In genomic region chr2:241410739-241411176, GRCh38 we compare ENCODE assay signal across 12 cellular contexts. TPM values are rescaled to one million over a fixed set of nuclear protein-coding genes. Genes with fewer than 3 reads are reported as not detected.
A peak's percentile ranks its signal among the peaks of the same experiment; 100 is the strongest.
DNase-seq lines count a peak whose midpoint lies in the region; ATAC-seq and TF ChIP-seq lines count a peak whose summit lies in the region.
"Had no signal": no experiment of that assay in that cellular context is flagged by ENCODE, and none has a peak within 500 bp of the region (broad histone marks: within the 10 kb centered on the region; RNA-seq: fewer than 3 reads in every experiment).

No MANE protein-coding gene starts in this region.

- no peak overlapping the region for H3K27ac ChIP-seq in gastroesophageal sphincter
- H3K27ac ChIP-seq: BLaER1, vagina had no signal

- TF ChIP-seq POLR2A in gastroesophageal sphincter (IDR thresholded peaks at IDR 0.05), result no peak

- no peaks in the 10 kb centered on the region for H3K9me3 ChIP-seq in gastroesophageal sphincter
- H3K9me3 ChIP-seq: BLaER1, vagina had no signal

- no peaks in the 10 kb centered on the region for H3K4me1 ChIP-seq in gastroesophageal sphincter
- H3K4me1 ChIP-seq: BLaER1, vagina had no signal

- DNase-seq in GM04503 (ENCODE audit: low read depth) (peak; percentile 43), astrocyte of the cerebellum (ENCODE audit: low read depth) (peak; percentile 11), posterior cingulate gyrus (peak in 7 of 10 donors; percentile 30 to 95 (median 62)), NCI-H187 treated with DMSO at 0.1 percent for 48 hours (lab: John Stamatoyannopoulos, UW) (no peak), COR-L47 (lab: John Stamatoyannopoulos, UW) (no peak), T-helper 1 cell (no peak)
- DNase-seq: small intestine had no signal

- H3K27me3 ChIP-seq in gastroesophageal sphincter, result no peaks in the 10 kb centered on the region
- H3K27me3 ChIP-seq: BLaER1, vagina had no signal

- WGBS in gastroesophageal sphincter (ENCODE audit: low coverage in 1 of 2), 2 donors, result 81 to 86% methylated on average over 3 to 9 of the region's 9 CpGs

- peaks cover 0 to 89% of the 10 kb centered on the region in 2 donors for H3K36me3 ChIP-seq in gastroesophageal sphincter

- in situ Hi-C loops in astrocyte of the cerebellum (cut with HindIII; ENCODE audit: low sequenced_read_pairs), result no loop called here

- intact Hi-C loops in posterior cingulate gyrus (cut with DNase I), result no loop called here

- ATAC-seq in gastroesophageal sphincter (peak; percentile 13), HG03432 (IDR thresholded peaks at IDR 0.05; ENCODE audit: unreplicated experiment) (no peak)

- H3K4me3 ChIP-seq in astrocyte of the cerebellum (ENCODE audit: low read depth, low read length), result no peak overlapping the region
- no peak overlapping the region for H3K4me3 ChIP-seq in gastroesophageal sphincter
- H3K4me3 ChIP-seq: BLaER1, SK-N-MC, vagina had no signal

- no peak for TF ChIP-seq EP300 in gastroesophageal sphincter (IDR thresholded peaks at IDR 0.05)

- TF ChIP-seq CTCF in astrocyte of the cerebellum (IDR thresholded peaks at IDR 0.05; ENCODE audit: low read depth, low read length, missing control alignments), result no peak
- TF ChIP-seq CTCF in gastroesophageal sphincter (IDR thresholded peaks at IDR 0.05), result no peak

RNA-seq across cellular contexts. Expression of gene FARP2, which starts 54.7 kb away (rescaled TPM):
- 10 to 100 TPM; 27.6 to 44.0 (median 35.9) TPM for total RNA-seq in gastroesophageal sphincter

Comparison
In these comparisons a context has a peak if more than half of its experiments do, and no peak if none do; other contexts are left out.
1. DNase-seq: peak in GM04503 (single experiment), astrocyte of the cerebellum (single experiment) and posterior cingulate gyrus (7 of 10); none in NCI-H187 treated with DMSO at 0.1 percent for 48 hours (single experiment), COR-L47 (single experiment) and T-helper 1 cell (0 of 5).